ENCODE assay signal across 8 cellular contexts in genomic region chr1:223531742-223532341, GRCh38.
DNase-seq lines count a peak whose midpoint lies in the region; ATAC-seq, FAIRE-seq and TF ChIP-seq lines count a peak whose summit lies in the region.

No MANE protein-coding gene starts in this region.

- no peak overlapping the region for H2BK120ac ChIP-seq in H1 (replicated peaks; ENCODE audit: low read depth, low read length)

- no peak overlapping the region for H4K8ac ChIP-seq in H1 (ENCODE audit: extremely low read depth, insufficient read depth, low read length)

- no peaks in the 10 kb centered on the region for H3K36me3 ChIP-seq in H1 (ENCODE audit: control insufficient read depth in 2 of 4, insufficient read depth in 4 of 4, low read length in 3 of 4)
- H3K36me3 ChIP-seq in testis (ENCODE audit: low read depth, missing control alignments), result no peaks in the 10 kb centered on the region

- no peak overlapping the region for H4K91ac ChIP-seq in H1 (replicated peaks; ENCODE audit: insufficient read length, low read length)

- H3K23me2 ChIP-seq in H1 (ENCODE audit: low read depth, low read length), result no peaks in the 10 kb centered on the region

- POLR2A ChIA-PET in H1 (lab: Charles Lee; ENCODE audit: partially characterized antibody), result no interaction called here

- no peak for TF ChIP-seq POLR2A in H1 (IDR thresholded peaks at IDR 0.05; ENCODE audit: control extremely low read depth in 1 of 2, low read depth in 2 of 2, low read length in 2 of 2)
- no peak for TF ChIP-seq POLR2A in testis (IDR thresholded peaks at IDR 0.05)

- intact Hi-C loops in testis (cut with DNase I; ENCODE audit: low total_unique reads), result no loop called here

- H3K14ac ChIP-seq in H1 (ENCODE audit: insufficient read length), result no peak overlapping the region

- no peak overlapping the region for H3K23ac ChIP-seq in H1 (ENCODE audit: insufficient read length)

- H2BK5ac ChIP-seq in H1 (ENCODE audit: low read depth, low read length), result no peak overlapping the region

- no peak overlapping the region for H2BK15ac ChIP-seq in H1 (ENCODE audit: low read length)

- no peaks in the 10 kb centered on the region for H3K79me2 ChIP-seq in H1 (ENCODE audit: control insufficient read depth in 1 of 2, insufficient read depth in 2 of 2, low read length in 2 of 2)

- CTCF ChIA-PET in H1 (lab: Charles Lee; ENCODE audit: partially characterized antibody), result interaction anchor here (0.6 to 4.4 kb wide), 34 partner anchors 8 to 276 kb away, joined by 3 to 33 read pairs (median 5); no protein-coding TSS in a partner anchor

- H3K4me3 ChIP-seq in WI38 (ENCODE audit: low read depth, low read length) (no peak overlapping the region), H1 (ENCODE audit: extremely low read depth in 1 of 4, insufficient read depth in 2 of 4, low read depth in 3 of 4, low read length in 4 of 4) (no peak overlapping the region), testis (no peak overlapping the region)

- WGBS in H1 (ENCODE audit: extremely low coverage in 1 of 2, insufficient coverage in 1 of 2, insufficient read length in 1 of 2, insufficient replicate concordance in 2 of 2, low coverage in 1 of 2, low lambda C conversion rate in 2 of 2, missing lambda C conversion rate in 1 of 2), 2 experiments, result 63% methylated on average over 11 of the region's 11 CpGs; no CpG with 5 or more reads in 1 of the 2 experiments
- 71 to 75% methylated on average over 11 of the region's 11 CpGs for WGBS in testis, 2 donors

- no peak overlapping the region for H3K9ac ChIP-seq in H1 (replicated peaks in 1 of 4; ENCODE audit: extremely low read depth in 1 of 4, low read depth in 3 of 4, low read length in 3 of 4)

- no peak overlapping the region for H3K18ac ChIP-seq in H1 (ENCODE audit: extremely low read depth, low read length)

- H3K4me2 ChIP-seq in H1 (ENCODE audit: insufficient read depth in 1 of 2, low read depth in 2 of 2, low read length in 2 of 2), result no peak overlapping the region

- TF ChIP-seq CTCF in D721Med (IDR thresholded peaks at IDR 0.05; ENCODE audit: insufficient read depth, missing control alignments), result peak; percentile 88
- TF ChIP-seq CTCF in WI38 (IDR thresholded peaks at IDR 0.05; ENCODE audit: low read depth, low read length), result peak; percentile 88
- TF ChIP-seq CTCF in H1 (IDR thresholded peaks at IDR 0.05; ENCODE audit: control extremely low read depth in 1 of 3, insufficient read depth in 1 of 3, low read depth in 1 of 3, low read length in 3 of 3), result peak; percentile 80 to 98 (median 93)
- TF ChIP-seq CTCF in testis (IDR thresholded peaks at IDR 0.05), result peak in 2 of 3 experiments; percentile 9 to 43

- no peak for TF ChIP-seq EP300 in H1 (IDR thresholded peaks at IDR 0.05; ENCODE audit: borderline replicate concordance in 1 of 2, low read depth in 2 of 2, low read length in 2 of 2)

- peak; percentile 82 to 85 for TF ChIP-seq RAD21 in H1 (IDR thresholded peaks at IDR 0.05 in 1 of 2, conservative IDR thresholded peaks at IDR 0.05 in 1 of 2; ENCODE audit: low read depth in 2 of 2, low read length in 2 of 2)

- H3K9me3 ChIP-seq in H1 (ENCODE audit: insufficient read depth in 2 of 2, low read depth in 1 of 2, low read length in 1 of 2) (peaks cover 0 to 5% of the 10 kb centered on the region in 2 experiments; a peak in 1 of 4 replicates), testis (no peaks in the 10 kb centered on the region)

- no peaks in the 10 kb centered on the region for H3K27me3 ChIP-seq in H1 (replicated peaks in 1 of 4; ENCODE audit: control insufficient read depth in 3 of 4, extremely low read depth in 1 of 4, insufficient read depth in 3 of 4, low read length in 3 of 4)
- no peaks in the 10 kb centered on the region for H3K27me3 ChIP-seq in testis

- H4K20me1 ChIP-seq in H1 (replicated peaks in 1 of 2; ENCODE audit: control insufficient read depth in 1 of 2, insufficient read depth in 2 of 2, low read length in 2 of 2), result no peaks in the 10 kb centered on the region

- H3K27ac ChIP-seq in H1 (ENCODE audit: low read depth, low read length) (no peak overlapping the region), testis (no peak overlapping the region)

- no peak overlapping the region for H2BK12ac ChIP-seq in H1 (ENCODE audit: low read depth, low read length)

- no peak overlapping the region for H3K4ac ChIP-seq in H1 (replicated peaks; ENCODE audit: insufficient read length, low read depth, low read length)

- H2AK5ac ChIP-seq in H1 (ENCODE audit: low read depth, low read length), result no peak overlapping the region

- H2AFZ ChIP-seq in H1 (ENCODE audit: low read length), result no peak overlapping the region

- H3K4me1 ChIP-seq in H1 (replicated peaks in 1 of 4; ENCODE audit: control insufficient read depth in 3 of 4, insufficient read depth in 4 of 4, low read length in 3 of 4), result peaks cover 0 to 2% (median 0%) of the 10 kb centered on the region in 4 experiments; a peak in 1 of 7 replicates
- H3K4me1 ChIP-seq in testis, result no peaks in the 10 kb centered on the region

- H3K56ac ChIP-seq in H1 (replicated peaks; ENCODE audit: insufficient read length, low read depth, low read length), result no peak overlapping the region

- H4K5ac ChIP-seq in H1 (ENCODE audit: insufficient read length, low read depth, low read length), result no peak overlapping the region

- no peak overlapping the region for H2BK20ac ChIP-seq in H1 (ENCODE audit: low read length)

- H3K79me1 ChIP-seq in H1 (ENCODE audit: low read depth, low read length), result no peaks in the 10 kb centered on the region

- DNase-seq in D721Med (ENCODE audit: insufficient read length, low spot score) (no peak), GOT3 (lab: John Stamatoyannopoulos, UW) (peak; percentile 3), NCI-H2107 (lab: John Stamatoyannopoulos, UW) (peak; percentile 44), H1 (ENCODE audit: low read depth in 1 of 2, low spot score in 2 of 2) (peak; percentile 50 to 90), middle frontal gyrus (ENCODE audit: extremely low spot score, low spot score) (peak; percentile 6), testis (peak; percentile 72)

- FAIRE-seq in D721Med (lab: Jason Lieb, UNC) (no peak), H1 (lab: Jason Lieb, UNC) (peak; percentile 95)

- no peak for ATAC-seq in HG02973 (IDR thresholded peaks at IDR 0.05; ENCODE audit: unreplicated experiment)

TF ChIP-seq in H1, 55 proteins besides CTCF, POLR2A, EP300 and RAD21:
- TF ChIP-seq TEAD4 (IDR thresholded peaks at IDR 0.05; ENCODE audit: low read depth, low read length), result peak; percentile 49; the same call in 1 of the 2 replicates
- TF ChIP-seq KDM5A (IDR thresholded peaks at IDR 0.05; ENCODE audit: low read length), result no peak
- TF ChIP-seq KDM4A (IDR thresholded peaks at IDR 0.05; ENCODE audit: low read depth, low read length, severe bottlenecking), result no peak
- TF ChIP-seq MAX (IDR thresholded peaks at IDR 0.05), result peak; percentile 53; the same call in 1 of the 2 replicates
- no peak for TF ChIP-seq EGR1 (IDR thresholded peaks at IDR 0.05; ENCODE audit: borderline replicate concordance, low read depth, low read length)
TF ChIP-seq in H1: peak in this region for 2.

Comparison
In these comparisons a context has a peak if more than half of its experiments do, and no peak if none do; other contexts are left out.
1. CTCF ChIP-seq: peak in every context shown above with its lines; median percentile 93 in H1; 88 in D721Med; 88 in WI38; 26 in testis.